ENCODE assay signal across 38 cellular contexts in genomic region chr18:64253222-64253621, GRCh38.
"Had no signal": no experiment of that assay in that cellular context is flagged by ENCODE, and none has a peak within 500 bp of the region (broad histone marks: within the 10 kb centered on the region; RNA-seq: fewer than 3 reads in every experiment).

No MANE protein-coding gene starts in this region.

- H3K27me3 Mint-ChIP-seq: activated B cell treated with CpG ODN at 0.5 μM for 24 hours; activated CD4-positive, alpha-beta memory T cell treated with anti-CD3 and anti-CD28 coated beads for 36 hours; activated naive CD4-positive, alpha-beta T cell treated with anti-CD3 and anti-CD28 coated beads, Interleukin-2, amount 10 ng/mL, durations not matched to agents 7 days and 5 days; activated naive CD8-positive, alpha-beta T cell; activated naive CD8-positive, alpha-beta T cell treated with anti-CD3 and anti-CD28 coated beads, Interleukin-2, amount 50 U/mL, for 24 hours; brain had no signal

- H3K36me3 ChIP-seq: Peyer's patch had no signal

- FAIRE-seq: bronchial epithelial cell, colon had no signal

- ATAC-seq: activated naive CD8-positive, alpha-beta T cell treated with anti-CD3 and anti-CD28 coated beads, Interleukin-2, amount 50 U/mL, for 24 hours; activated T-cell treated with anti-CD3 and anti-CD28 coated beads, Interleukin-2, amount 50 U/mL, for 4 hours; PC-3; SK-N-SH treated with all-trans-retinoic acid at 6 μM for 48 hours had no signal

- H3K9me3 ChIP-seq: Peyer's patch had no signal

- H3K36me3 Mint-ChIP-seq: activated CD4-positive, alpha-beta memory T cell treated with anti-CD3 and anti-CD28 coated beads for 36 hours; activated naive CD4-positive, alpha-beta T cell treated with anti-CD3 and anti-CD28 coated beads, Interleukin-2, amount 10 ng/mL, durations not matched to agents 7 days and 5 days; activated naive CD8-positive, alpha-beta T cell; brain had no signal

- H3K4me3 Mint-ChIP-seq: activated B cell treated with CpG ODN at 0.5 μM for 24 hours; activated CD4-positive, alpha-beta memory T cell treated with anti-CD3 and anti-CD28 coated beads for 36 hours; activated naive CD4-positive, alpha-beta T cell treated with anti-CD3 and anti-CD28 coated beads, Interleukin-2, amount 10 ng/mL, durations not matched to agents 7 days and 5 days; activated naive CD8-positive, alpha-beta T cell; activated naive CD8-positive, alpha-beta T cell treated with anti-CD3 and anti-CD28 coated beads, Interleukin-2, amount 50 U/mL, for 24 hours; activated T-cell treated with anti-CD3 and anti-CD28 coated beads, Interleukin-2, amount 50 U/mL, for 4 hours; activated T-helper 1 cell treated with anti-CD3 and anti-CD28 coated beads, Interleukin-12 subunit alpha, Interleukin-12 subunit beta, Interleukin-2, Interleukin-4 antibody, amounts not matched to agents 30 ng/mL and 10 ng/mL and 1 ng/mL, durations not matched to agents 14 hours and 24 hours and 36 hours; brain had no signal

- DNase-seq: activated B cell treated with CpG ODN at 0.5 μM for 24 hours; activated CD4-positive, alpha-beta memory T cell treated with anti-CD3 and anti-CD28 coated beads for 36 hours; activated CD4-positive, alpha-beta T cell treated with anti-CD3 and anti-CD28 coated beads for 4 hours; activated CD4-positive, alpha-beta T cell treated with anti-CD3 and anti-CD28 coated beads, Interleukin-2, amount 50 U/mL, for 1 hour; activated CD4-positive, CD25-positive, alpha-beta regulatory T cell treated with anti-CD3 and anti-CD28 coated beads, Interleukin-2, amount 50 U/mL, for 72 hours; activated CD8-positive, alpha-beta memory T cell treated with anti-CD3 and anti-CD28 coated beads, Interleukin-2, amount 50 U/mL, for 4 hours; activated naive CD4-positive, alpha-beta T cell treated with anti-CD3 and anti-CD28 coated beads, Interleukin-2, amount 10 ng/mL, durations not matched to agents 7 days and 5 days; activated naive CD8-positive, alpha-beta T cell treated with anti-CD3 and anti-CD28 coated beads, Interleukin-2, amount 50 U/mL, for 24 hours; activated T-cell treated with anti-CD3 and anti-CD28 coated beads for 4 hours; activated T-cell treated with anti-CD3 and anti-CD28 coated beads, Interleukin-2, amount 50 U/mL, for 4 hours; anterior cingulate cortex; central memory CD4-positive, alpha-beta T cell; NCI-H1092 treated with DMSO at 0.1 percent for 48 hours; NCI-H1417; NCI-H146; NCI-H187; NCI-H2029 treated with DMSO at 0.1 percent for 48 hours; NCI-H2107; NCI-H2171; NCI-H2227 treated with DMSO at 0.1 percent for 48 hours; NCI-H446; NCI-H524; NK-92 treated with Interleukin-12 subunit alpha and Interleukin-12 subunit beta, amount 100 ng/mL, for 24 hours; PC-3; Peyer's patch; RPMI8226; SIG-M5; SW 1271; T-helper 1 cell; T-helper 2 cell; T-helper 9 cell had no signal

- H3K27ac Mint-ChIP-seq: activated B cell treated with CpG ODN at 0.5 μM for 24 hours; activated CD4-positive, alpha-beta memory T cell treated with anti-CD3 and anti-CD28 coated beads for 36 hours; activated naive CD4-positive, alpha-beta T cell treated with anti-CD3 and anti-CD28 coated beads, Interleukin-2, amount 10 ng/mL, durations not matched to agents 7 days and 5 days; activated naive CD8-positive, alpha-beta T cell; activated naive CD8-positive, alpha-beta T cell treated with anti-CD3 and anti-CD28 coated beads, Interleukin-2, amount 50 U/mL, for 24 hours; activated T-helper 1 cell treated with anti-CD3 and anti-CD28 coated beads, Interleukin-12 subunit alpha, Interleukin-12 subunit beta, Interleukin-2, Interleukin-4 antibody, amounts not matched to agents 30 ng/mL and 10 ng/mL and 1 ng/mL, durations not matched to agents 14 hours and 24 hours and 36 hours; brain had no signal

- H3K27me3 ChIP-seq: Peyer's patch had no signal

- H3K27ac ChIP-seq: Peyer's patch, VCaP had no signal

- H3K9me3 Mint-ChIP-seq: activated B cell treated with CpG ODN at 0.5 μM for 24 hours; activated CD4-positive, alpha-beta memory T cell treated with anti-CD3 and anti-CD28 coated beads for 36 hours; activated naive CD4-positive, alpha-beta T cell treated with anti-CD3 and anti-CD28 coated beads, Interleukin-2, amount 10 ng/mL, durations not matched to agents 7 days and 5 days; activated naive CD8-positive, alpha-beta T cell treated with anti-CD3 and anti-CD28 coated beads, Interleukin-2, amount 50 U/mL, for 24 hours; activated T-helper 1 cell treated with anti-CD3 and anti-CD28 coated beads, Interleukin-12 subunit alpha, Interleukin-12 subunit beta, Interleukin-2, Interleukin-4 antibody, amounts not matched to agents 30 ng/mL and 10 ng/mL and 1 ng/mL, durations not matched to agents 14 hours and 24 hours and 36 hours; brain had no signal

- H3K4me1 ChIP-seq: Peyer's patch had no signal

- H3K4me1 Mint-ChIP-seq: activated B cell treated with CpG ODN at 0.5 μM for 24 hours; activated naive CD4-positive, alpha-beta T cell treated with anti-CD3 and anti-CD28 coated beads, Interleukin-2, amount 10 ng/mL, durations not matched to agents 7 days and 5 days; activated naive CD8-positive, alpha-beta T cell treated with anti-CD3 and anti-CD28 coated beads, Interleukin-2, amount 50 U/mL, for 24 hours; brain had no signal

- H3K4me3 ChIP-seq: Peyer's patch had no signal
